Comparison of ENCODE assay signal across 1 cellular context in the genomic region with DNA sequence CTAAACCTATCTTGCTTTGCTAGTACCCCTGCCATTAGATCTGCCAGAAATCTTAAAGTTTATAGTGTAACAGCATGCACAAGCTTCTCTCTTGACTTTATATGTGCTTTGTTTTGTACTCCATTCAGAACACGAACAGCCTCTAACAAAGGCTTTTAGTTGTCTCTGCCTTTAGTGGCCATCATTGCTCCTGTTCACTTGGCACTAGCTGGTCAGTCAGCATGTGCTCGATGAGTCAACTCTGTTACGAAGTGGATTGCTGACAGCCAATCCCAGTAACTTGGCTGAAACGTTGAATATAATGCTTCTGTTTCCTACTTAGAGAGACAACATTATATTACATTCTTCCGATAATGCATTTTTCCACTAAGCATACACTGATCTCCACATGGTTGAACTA.
TF ChIP-seq lines count a peak whose summit lies in the region.

No MANE protein-coding gene starts in this region.

TF ChIP-seq in WTC11, 78 proteins besides CTCF, POLR2A, EP300 and RAD21 (continued from another document):
- TF ChIP-seq, protein P1, sequence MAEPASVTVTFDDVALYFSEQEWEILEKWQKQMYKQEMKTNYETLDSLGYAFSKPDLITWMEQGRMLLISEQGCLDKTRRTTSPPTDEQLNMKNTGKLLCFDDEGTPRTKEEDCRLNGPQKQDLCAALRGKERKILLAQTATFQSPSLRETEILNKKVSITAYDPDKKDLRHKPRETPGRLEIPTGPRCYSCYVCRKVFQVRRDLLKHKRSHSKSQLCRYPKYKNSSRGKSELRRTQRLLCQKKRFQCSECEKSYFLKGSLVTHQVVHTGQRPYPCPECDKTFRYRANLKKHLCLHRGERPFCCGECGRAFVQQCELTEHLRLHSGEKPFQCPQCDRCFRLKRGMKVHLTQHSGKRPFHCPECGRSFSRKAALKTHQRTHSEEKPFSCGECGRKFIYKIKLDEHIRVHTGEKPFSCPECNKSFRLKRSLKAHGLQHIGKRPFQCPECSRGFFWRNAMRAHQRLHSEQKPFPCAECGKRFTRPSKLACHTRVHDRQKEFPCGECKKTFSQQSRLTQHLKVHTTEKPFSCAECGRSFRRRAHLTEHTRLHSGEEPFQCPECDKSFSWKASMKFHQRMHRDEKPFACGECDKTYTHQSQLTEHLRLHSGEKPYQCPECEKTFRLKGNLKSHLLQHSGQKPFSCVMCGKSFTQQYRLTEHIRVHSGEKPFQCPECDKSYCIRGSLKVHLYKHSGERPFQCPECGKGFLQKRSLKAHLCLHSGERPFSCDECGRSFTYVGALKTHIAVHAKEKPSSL (CRISPR knock-in tag; conservative IDR thresholded peaks at IDR 0.05): no peak
- TF ChIP-seq, protein P2, sequence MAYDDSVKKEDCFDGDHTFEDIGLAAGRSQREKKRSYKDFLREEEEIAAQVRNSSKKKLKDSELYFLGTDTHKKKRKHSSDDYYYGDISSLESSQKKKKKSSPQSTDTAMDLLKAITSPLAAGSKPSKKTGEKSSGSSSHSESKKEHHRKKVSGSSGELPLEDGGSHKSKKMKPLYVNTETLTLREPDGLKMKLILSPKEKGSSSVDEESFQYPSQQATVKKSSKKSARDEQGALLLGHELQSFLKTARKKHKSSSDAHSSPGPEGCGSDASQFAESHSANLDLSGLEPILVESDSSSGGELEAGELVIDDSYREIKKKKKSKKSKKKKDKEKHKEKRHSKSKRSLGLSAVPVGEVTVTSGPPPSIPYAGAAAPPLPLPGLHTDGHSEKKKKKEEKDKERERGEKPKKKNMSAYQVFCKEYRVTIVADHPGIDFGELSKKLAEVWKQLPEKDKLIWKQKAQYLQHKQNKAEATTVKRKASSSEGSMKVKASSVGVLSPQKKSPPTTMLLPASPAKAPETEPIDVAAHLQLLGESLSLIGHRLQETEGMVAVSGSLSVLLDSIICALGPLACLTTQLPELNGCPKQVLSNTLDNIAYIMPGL (CRISPR knock-in tag; IDR thresholded peaks at IDR 0.05): no peak
- no peak for TF ChIP-seq SP1 (CRISPR knock-in tag; conservative IDR thresholded peaks at IDR 0.05)
- TF ChIP-seq NR1H2 (CRISPR knock-in tag; IDR thresholded peaks at IDR 0.05): no peak
- TF ChIP-seq, protein P3, sequence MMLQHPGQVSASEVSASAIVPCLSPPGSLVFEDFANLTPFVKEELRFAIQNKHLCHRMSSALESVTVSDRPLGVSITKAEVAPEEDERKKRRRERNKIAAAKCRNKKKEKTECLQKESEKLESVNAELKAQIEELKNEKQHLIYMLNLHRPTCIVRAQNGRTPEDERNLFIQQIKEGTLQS (CRISPR knock-in tag; conservative IDR thresholded peaks at IDR 0.05): no peak
- TF ChIP-seq, protein P4, sequence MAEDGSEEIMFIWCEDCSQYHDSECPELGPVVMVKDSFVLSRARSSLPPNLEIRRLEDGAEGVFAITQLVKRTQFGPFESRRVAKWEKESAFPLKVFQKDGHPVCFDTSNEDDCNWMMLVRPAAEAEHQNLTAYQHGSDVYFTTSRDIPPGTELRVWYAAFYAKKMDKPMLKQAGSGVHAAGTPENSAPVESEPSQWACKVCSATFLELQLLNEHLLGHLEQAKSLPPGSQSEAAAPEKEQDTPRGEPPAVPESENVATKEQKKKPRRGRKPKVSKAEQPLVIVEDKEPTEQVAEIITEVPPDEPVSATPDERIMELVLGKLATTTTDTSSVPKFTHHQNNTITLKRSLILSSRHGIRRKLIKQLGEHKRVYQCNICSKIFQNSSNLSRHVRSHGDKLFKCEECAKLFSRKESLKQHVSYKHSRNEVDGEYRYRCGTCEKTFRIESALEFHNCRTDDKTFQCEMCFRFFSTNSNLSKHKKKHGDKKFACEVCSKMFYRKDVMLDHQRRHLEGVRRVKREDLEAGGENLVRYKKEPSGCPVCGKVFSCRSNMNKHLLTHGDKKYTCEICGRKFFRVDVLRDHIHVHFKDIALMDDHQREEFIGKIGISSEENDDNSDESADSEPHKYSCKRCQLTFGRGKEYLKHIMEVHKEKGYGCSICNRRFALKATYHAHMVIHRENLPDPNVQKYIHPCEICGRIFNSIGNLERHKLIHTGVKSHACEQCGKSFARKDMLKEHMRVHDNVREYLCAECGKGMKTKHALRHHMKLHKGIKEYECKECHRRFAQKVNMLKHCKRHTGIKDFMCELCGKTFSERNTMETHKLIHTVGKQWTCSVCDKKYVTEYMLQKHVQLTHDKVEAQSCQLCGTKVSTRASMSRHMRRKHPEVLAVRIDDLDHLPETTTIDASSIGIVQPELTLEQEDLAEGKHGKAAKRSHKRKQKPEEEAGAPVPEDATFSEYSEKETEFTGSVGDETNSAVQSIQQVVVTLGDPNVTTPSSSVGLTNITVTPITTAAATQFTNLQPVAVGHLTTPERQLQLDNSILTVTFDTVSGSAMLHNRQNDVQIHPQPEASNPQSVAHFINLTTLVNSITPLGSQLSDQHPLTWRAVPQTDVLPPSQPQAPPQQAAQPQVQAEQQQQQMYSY (CRISPR knock-in tag; IDR thresholded peaks at IDR 0.05): no peak
- no peak for TF ChIP-seq TP53 (CRISPR knock-in tag; IDR thresholded peaks at IDR 0.05)
- TF ChIP-seq, protein P5, sequence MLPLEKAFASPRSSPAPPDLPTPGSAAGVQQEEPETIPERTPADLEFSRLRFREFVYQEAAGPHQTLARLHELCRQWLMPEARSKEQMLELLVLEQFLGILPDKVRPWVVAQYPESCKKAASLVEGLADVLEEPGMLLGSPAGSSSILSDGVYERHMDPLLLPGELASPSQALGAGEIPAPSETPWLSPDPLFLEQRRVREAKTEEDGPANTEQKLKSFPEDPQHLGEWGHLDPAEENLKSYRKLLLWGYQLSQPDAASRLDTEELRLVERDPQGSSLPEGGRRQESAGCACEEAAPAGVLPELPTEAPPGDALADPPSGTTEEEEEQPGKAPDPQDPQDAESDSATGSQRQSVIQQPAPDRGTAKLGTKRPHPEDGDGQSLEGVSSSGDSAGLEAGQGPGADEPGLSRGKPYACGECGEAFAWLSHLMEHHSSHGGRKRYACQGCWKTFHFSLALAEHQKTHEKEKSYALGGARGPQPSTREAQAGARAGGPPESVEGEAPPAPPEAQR (CRISPR knock-in tag; IDR thresholded peaks at IDR 0.05): no peak
- no peak for TF ChIP-seq SOX15 (CRISPR knock-in tag; IDR thresholded peaks at IDR 0.05)
- no peak for TF ChIP-seq EMX1 (CRISPR knock-in tag; IDR thresholded peaks at IDR 0.05)
- TF ChIP-seq, protein P6, sequence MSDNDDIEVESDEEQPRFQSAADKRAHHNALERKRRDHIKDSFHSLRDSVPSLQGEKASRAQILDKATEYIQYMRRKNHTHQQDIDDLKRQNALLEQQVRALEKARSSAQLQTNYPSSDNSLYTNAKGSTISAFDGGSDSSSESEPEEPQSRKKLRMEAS (CRISPR knock-in tag; IDR thresholded peaks at IDR 0.05): no peak
- TF ChIP-seq ZNF219 (CRISPR knock-in tag; IDR thresholded peaks at IDR 0.05; ENCODE audit: borderline replicate concordance): no peak
- TF ChIP-seq, protein P7, sequence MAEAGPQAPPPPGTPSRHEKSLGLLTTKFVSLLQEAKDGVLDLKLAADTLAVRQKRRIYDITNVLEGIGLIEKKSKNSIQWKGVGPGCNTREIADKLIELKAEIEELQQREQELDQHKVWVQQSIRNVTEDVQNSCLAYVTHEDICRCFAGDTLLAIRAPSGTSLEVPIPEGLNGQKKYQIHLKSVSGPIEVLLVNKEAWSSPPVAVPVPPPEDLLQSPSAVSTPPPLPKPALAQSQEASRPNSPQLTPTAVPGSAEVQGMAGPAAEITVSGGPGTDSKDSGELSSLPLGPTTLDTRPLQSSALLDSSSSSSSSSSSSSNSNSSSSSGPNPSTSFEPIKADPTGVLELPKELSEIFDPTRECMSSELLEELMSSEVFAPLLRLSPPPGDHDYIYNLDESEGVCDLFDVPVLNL (CRISPR knock-in tag; IDR thresholded peaks at IDR 0.05; ENCODE audit: borderline replicate concordance, low read depth): no peak
